In the genomic region with DNA sequence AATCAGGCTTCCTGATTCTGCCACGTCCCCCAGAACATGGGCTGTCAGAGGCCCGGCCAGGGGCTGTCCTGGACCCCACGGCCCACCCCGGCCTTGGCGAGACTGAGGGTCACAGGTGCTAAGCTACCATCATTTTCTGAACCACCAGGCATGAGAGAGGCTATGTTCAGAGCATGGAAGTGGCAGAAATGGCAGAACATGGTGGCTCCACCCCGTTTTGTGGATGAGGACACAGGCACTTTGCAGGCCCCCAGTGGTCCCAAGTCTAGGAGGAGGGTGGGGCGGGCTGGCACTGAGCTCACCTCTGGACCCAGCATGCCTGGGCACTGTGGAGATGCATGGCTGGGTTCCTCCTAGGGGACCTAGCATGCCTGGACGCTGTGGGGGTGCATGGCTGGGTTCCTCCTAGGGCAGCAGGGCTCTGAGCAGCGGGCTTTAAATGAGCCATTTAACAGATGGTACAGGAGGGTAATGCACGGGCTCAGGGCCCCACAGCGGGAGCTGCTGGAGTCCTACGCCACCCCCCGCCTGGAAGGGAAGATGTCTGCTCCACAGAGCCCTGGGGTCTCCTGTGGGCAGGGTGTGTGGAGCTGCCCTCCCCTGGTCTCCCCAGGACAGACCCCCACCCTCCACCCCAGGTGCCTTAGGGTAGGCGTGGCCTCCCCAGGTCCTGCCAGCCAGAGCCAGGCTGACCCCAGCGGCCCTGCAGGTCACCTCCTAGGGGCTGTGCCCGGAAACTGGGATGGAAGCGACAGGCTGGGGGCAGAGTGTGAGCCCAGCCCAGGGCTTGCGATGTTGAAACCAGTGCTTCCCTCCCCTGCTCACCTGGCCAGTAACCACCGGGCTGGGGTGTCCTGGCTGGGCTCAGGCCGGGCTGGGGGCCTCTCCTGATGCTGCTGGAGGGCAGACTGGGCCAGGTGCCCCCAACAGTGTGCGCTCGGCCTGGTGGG, we compare ENCODE assay signal across 13 cellular contexts. TPM values are rescaled to one million over a fixed set of nuclear protein-coding genes. Genes with fewer than 3 reads are reported as not detected.
DNase-seq lines count a peak whose midpoint lies in the region; ATAC-seq and TF ChIP-seq lines count a peak whose summit lies in the region.
"Had no signal": no experiment of that assay in that cellular context is flagged by ENCODE, and none has a peak within 500 bp of the region (broad histone marks: within the 10 kb centered on the region; RNA-seq: fewer than 3 reads in every experiment).

No MANE protein-coding gene starts in this region.

- H3K56ac ChIP-seq in H9 (ENCODE audit: insufficient read length, low read depth, low read length) = no peak overlapping the region

- H3K27ac ChIP-seq in BLaER1 (no peak overlapping the region), H9 (ENCODE audit: insufficient read length, low read depth, low read length) (no peak overlapping the region), mucosa of rectum (ENCODE audit: low read depth in 2 of 2, low read length in 2 of 2) (peak overlapping the region; percentile 65 to 76), vagina (no peak overlapping the region)
- H3K27ac ChIP-seq: SJCRH30 had no signal

- no CpG with 5 or more reads among the region's 22 CpGs for WGBS in H9 (ENCODE audit: extremely low coverage, insufficient read length, low lambda C conversion rate)

- H3K23ac ChIP-seq in H9 (ENCODE audit: insufficient read length, low read depth, low read length) = no peak overlapping the region

- peaks cover 60% of the 10 kb centered on the region for H3K4me1 ChIP-seq in BLaER1
- no peaks in the 10 kb centered on the region for H3K4me1 ChIP-seq in H9 (ENCODE audit: insufficient read depth, low read length)
- H3K4me1 ChIP-seq in mucosa of rectum (ENCODE audit: control insufficient read depth in 2 of 2, insufficient read depth in 2 of 2, low read length in 2 of 2) = peaks cover 5 to 7% of the 10 kb centered on the region in 2 donors
- peaks cover 10% of the 10 kb centered on the region for H3K4me1 ChIP-seq in vagina

- H3K79me2 ChIP-seq in H9 (ENCODE audit: insufficient read depth, low read length) = no peaks in the 10 kb centered on the region

- H3K36me3 ChIP-seq in BLaER1 (no peaks in the 10 kb centered on the region), mucosa of rectum (ENCODE audit: control insufficient read depth in 2 of 2, insufficient read depth in 2 of 2, low read length in 2 of 2) (no peaks in the 10 kb centered on the region), vagina (no peaks in the 10 kb centered on the region)
- H3K36me3 ChIP-seq: SJCRH30 had no signal

- H3K4me1 Mint-ChIP-seq in H9 = no peaks in the 10 kb centered on the region; a peak in 1 of 4 replicates

- 0 out of 2 replicates have a peak overlapping the region, but pooled peaks have one; percentile 23 for H3K4me3 ChIP-seq in BLaER1
- no peak overlapping the region for H3K4me3 ChIP-seq in mucosa of rectum (ENCODE audit: low read length in 2 of 2)
- no peak overlapping the region for H3K4me3 ChIP-seq in vagina
- H3K4me3 ChIP-seq: SJCRH30 had no signal

- no peak for TF ChIP-seq CTCF in H9 (conservative IDR thresholded peaks at IDR 0.05)
- TF ChIP-seq CTCF in vagina (IDR thresholded peaks at IDR 0.05) = no peak

- ATAC-seq in GM18520 (IDR thresholded peaks at IDR 0.05; ENCODE audit: unreplicated experiment) = no peak
- no peak for ATAC-seq in HG03354 (IDR thresholded peaks at IDR 0.05; ENCODE audit: poor library complexity, severe bottlenecking, unreplicated experiment)

- no peak overlapping the region for H2BK15ac ChIP-seq in H9 (ENCODE audit: low read depth, low read length)

- no peak overlapping the region for H2BK120ac ChIP-seq in H9 (ENCODE audit: low read depth, low read length, poor library complexity, severe bottlenecking)

- no peak overlapping the region for H3K4me3 Mint-ChIP-seq in H9
- H3K4me3 Mint-ChIP-seq: CD4-positive, alpha-beta memory T cell had no signal

- H3T11ph ChIP-seq in H9 (ENCODE audit: low read length) = no peak overlapping the region

- DNase-seq in H9 (peak; percentile 24), vagina (ENCODE audit: extremely low spot score in 2 of 2) (no peak), NCI-H446 (lab: John Stamatoyannopoulos, UW) (no peak)
- DNase-seq in activated CD8-positive, alpha-beta memory T cell treated with anti-CD3 and anti-CD28 coated beads, Interleukin-2, amount 50 U/mL, for 48 hours = peak; percentile 48
- DNase-seq: activated naive CD4-positive, alpha-beta T cell; CD4-positive, alpha-beta memory T cell; cerebellar nuclear complex; NCI-H345; SJCRH30 had no signal

- H3K9ac ChIP-seq in BLaER1 = 0 out of 2 replicates have a peak overlapping the region, but pooled peaks have one; percentile 8
- no peak overlapping the region for H3K9ac ChIP-seq in H9 (ENCODE audit: extremely low read depth, insufficient read length, low read length)
- no peak overlapping the region for H3K9ac ChIP-seq in mucosa of rectum (ENCODE audit: low read depth in 1 of 2, low read length in 2 of 2)

- H4K5ac ChIP-seq in H9 (ENCODE audit: insufficient read length, low read depth, low read length) = no peak overlapping the region

- intact Hi-C loops in vagina (cut with DNase I) = no loop called here

- H3K9me3 ChIP-seq in BLaER1 = no peaks in the 10 kb centered on the region
- H3K9me3 ChIP-seq in H9 (ENCODE audit: control insufficient read depth, low read depth, low read length) = no peaks in the 10 kb centered on the region
- H3K9me3 ChIP-seq in mucosa of rectum (ENCODE audit: control insufficient read depth in 2 of 2, low read length in 2 of 2) = no peaks in the 10 kb centered on the region
- no peaks in the 10 kb centered on the region for H3K9me3 ChIP-seq in vagina

- H2BK12ac ChIP-seq in H9 (ENCODE audit: insufficient read length, low read depth, low read length) = no peak overlapping the region

- peak overlapping the region; percentile 89 for H3K4me2 ChIP-seq in BLaER1
- H3K4me2 ChIP-seq in H9 (ENCODE audit: insufficient read depth, insufficient read length, low read length) = no peak overlapping the region

- H3K27ac Mint-ChIP-seq in H9 = no peak overlapping the region; a peak in 1 of 7 replicates
- H3K27ac Mint-ChIP-seq: CD4-positive, alpha-beta memory T cell had no signal

- no peak overlapping the region for H2AK5ac ChIP-seq in H9 (ENCODE audit: insufficient read length, low read length)

- no peak overlapping the region for H2BK20ac ChIP-seq in H9 (ENCODE audit: low read depth, low read length, poor library complexity, severe bottlenecking)

- H4K8ac ChIP-seq in H9 (replicated peaks; ENCODE audit: insufficient read length, low read depth, low read length) = no peak overlapping the region

- no peak overlapping the region for H4K91ac ChIP-seq in H9 (ENCODE audit: insufficient read length, low read depth, low read length)

- H3K9me3 Mint-ChIP-seq in H9 = peaks cover 11 to 15% of the 10 kb centered on the region in 2 experiments; a peak in 4 of 5 replicates

- peaks cover 8% of the 10 kb centered on the region for H3K27me3 Mint-ChIP-seq in H9 (ENCODE audit: low read depth)

- no peaks in the 10 kb centered on the region for H3K23me2 ChIP-seq in H9 (ENCODE audit: insufficient read length, low read depth, low read length, poor library complexity, severe bottlenecking)

- no peak overlapping the region for H3K18ac ChIP-seq in H9 (ENCODE audit: insufficient read length, low read depth, low read length)

- no peak for TF ChIP-seq POLR2A in vagina (IDR thresholded peaks at IDR 0.05)

- H3K36me3 Mint-ChIP-seq in H9 (ENCODE audit: insufficient read depth in 1 of 3, low read depth in 3 of 3) = no peaks in the 10 kb centered on the region; a peak in 1 of 7 replicates
- H3K36me3 Mint-ChIP-seq: CD4-positive, alpha-beta memory T cell had no signal

- H3K79me1 ChIP-seq in H9 (ENCODE audit: insufficient read depth, low read depth, low read length, poor library complexity, severe bottlenecking) = no peaks in the 10 kb centered on the region

- H3K14ac ChIP-seq in H9 (ENCODE audit: insufficient read depth, low read length) = no peak overlapping the region

- H3K27me3 ChIP-seq in BLaER1 = no peaks in the 10 kb centered on the region
- H3K27me3 ChIP-seq in H9 (ENCODE audit: insufficient read depth, low read length) = no peaks in the 10 kb centered on the region; the same call in 1 of the 2 replicates
- H3K27me3 ChIP-seq in mucosa of rectum (ENCODE audit: control insufficient read depth in 2 of 2, insufficient read depth in 2 of 2, low read length in 2 of 2) = no peaks in the 10 kb centered on the region
- H3K27me3 ChIP-seq in vagina = no peaks in the 10 kb centered on the region

- H4K20me1 ChIP-seq in BLaER1 (no peaks in the 10 kb centered on the region), H9 (ENCODE audit: control insufficient read depth, insufficient read depth, insufficient read length) (no peaks in the 10 kb centered on the region)

- no peak overlapping the region for H3K4ac ChIP-seq in H9 (ENCODE audit: low read depth, low read length)

- H2AFZ ChIP-seq in H9 (ENCODE audit: low read length) = no peak overlapping the region

- H2BK5ac ChIP-seq in H9 (ENCODE audit: insufficient read length, low read length) = no peak overlapping the region

RNA-seq across cellular contexts. Expression of a gene that starts 6.1 kb away (rescaled TPM):
- total RNA-seq in H9 (2021) (not detected in 2 replicates), vagina (not detected)
- total RNA-seq: CD4-positive, alpha-beta memory T cell; SJCRH30 had no signal

Comparison
In these comparisons a context has a peak if more than half of its experiments do, and no peak if none do; other contexts are left out.
1. H3K27ac ChIP-seq: peak in mucosa of rectum (2 of 2); none in BLaER1 (single experiment), H9 (single experiment) and vagina (single experiment).
2. DNase-seq: peak in H9 (single experiment) and activated CD8-positive, alpha-beta memory T cell treated with anti-CD3 and anti-CD28 coated beads, Interleukin-2, amount 50 U/mL, for 48 hours (single experiment); none in vagina (0 of 2) and NCI-H446 (0 of 2).